ENCODE assay signal across 14 cellular contexts in the genomic region with DNA sequence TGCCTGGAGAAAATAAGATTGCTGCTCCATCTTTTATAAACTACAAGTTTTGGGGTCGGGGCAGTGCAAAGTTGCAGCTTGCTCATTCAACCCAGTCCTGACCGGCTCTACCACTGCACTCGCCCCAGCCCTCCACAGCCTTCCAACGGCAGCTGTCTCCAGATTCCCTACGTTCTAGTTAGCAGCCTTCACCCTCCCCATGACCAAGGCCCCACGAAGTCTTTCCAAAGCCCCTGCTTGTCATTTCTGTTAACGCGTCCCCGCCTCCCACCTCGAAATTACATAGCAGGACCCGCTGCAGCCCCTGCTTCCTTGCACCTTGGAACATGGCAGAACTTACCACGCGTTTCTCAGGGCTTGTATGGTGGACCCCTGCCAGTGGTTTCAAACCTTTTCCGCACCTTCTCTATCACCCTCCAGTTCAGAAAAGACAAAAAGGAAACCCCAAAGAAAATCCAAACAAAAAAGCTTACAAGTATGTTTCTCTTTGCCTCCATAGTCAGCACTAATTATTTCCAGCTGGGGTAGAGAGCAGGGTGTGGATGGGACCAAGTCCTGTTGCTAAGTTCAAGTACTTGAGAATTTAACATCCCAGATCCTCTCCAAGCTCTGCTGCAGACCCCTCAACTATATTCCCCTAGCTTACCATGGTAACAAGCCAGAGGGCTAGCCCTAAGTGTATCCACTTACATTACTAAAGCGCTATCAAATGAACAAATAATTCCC.
DNase-seq lines count a peak whose midpoint lies in the region; ATAC-seq and TF ChIP-seq lines count a peak whose summit lies in the region.
"Had no signal": no experiment of that assay in that cellular context is flagged by ENCODE, and none has a peak within 500 bp of the region (broad histone marks: within the 10 kb centered on the region; RNA-seq: fewer than 3 reads in every experiment).

No MANE protein-coding gene starts in this region.

- H3K27me3 ChIP-seq in HUES48 (ENCODE audit: control insufficient read depth, insufficient read depth, low read length), result no peaks in the 10 kb centered on the region
- H3K27me3 ChIP-seq in vagina, result no peaks in the 10 kb centered on the region
- H3K27me3 ChIP-seq: BE2C had no signal

- H3K27me3 Mint-ChIP-seq in brain (no peaks in the 10 kb centered on the region), nephron progenitor cell (ENCODE audit: low read depth, poor library complexity) (no peaks in the 10 kb centered on the region)
- no peaks in the 10 kb centered on the region for H3K27me3 Mint-ChIP-seq in activated T-cell treated with anti-CD3 and anti-CD28 coated beads, Interleukin-2, amount 50 U/mL, for 4 hours (ENCODE audit: low read depth)

- no peak for TF ChIP-seq POLR2A in vagina (IDR thresholded peaks at IDR 0.05)

- peak overlapping the region; percentile 37 to 94 (median 72) for H3K27ac Mint-ChIP-seq in brain
- peak overlapping the region; percentile 89 for H3K27ac Mint-ChIP-seq in nephron progenitor cell
- H3K27ac Mint-ChIP-seq: immature natural killer cell had no signal

- intact Hi-C loops in vagina (cut with DNase I), result no loop called here

- H3K9me3 ChIP-seq in HUES48 (ENCODE audit: control insufficient read depth, insufficient read depth, low read length) (no peaks in the 10 kb centered on the region), vagina (no peaks in the 10 kb centered on the region)
- H3K9me3 ChIP-seq: BE2C, gastrocnemius medialis had no signal

- H3K9me3 Mint-ChIP-seq in brain, result peaks cover 0 to 4% (median 0%) of the 10 kb centered on the region in 5 experiments
- no peaks in the 10 kb centered on the region for H3K9me3 Mint-ChIP-seq in nephron progenitor cell
- H3K9me3 Mint-ChIP-seq in activated T-cell treated with anti-CD3 and anti-CD28 coated beads, Interleukin-2, amount 50 U/mL, for 4 hours, result no peaks in the 10 kb centered on the region
- H3K9me3 Mint-ChIP-seq: immature natural killer cell had no signal

- DNase-seq in AG10803 (ENCODE audit: low read depth), result peak; percentile 74
- DNase-seq in nephron progenitor cell, result no peak
- no peak for DNase-seq in activated T-cell treated with anti-CD3 and anti-CD28 coated beads, Interleukin-2, amount 50 U/mL, for 4 hours
- DNase-seq in vagina (ENCODE audit: extremely low spot score in 2 of 2), result no peak
- DNase-seq: activated CD8-positive, alpha-beta memory T cell treated with anti-CD3 and anti-CD28 coated beads for 24 hours; activated effector memory CD4-positive, alpha-beta T cell treated with anti-CD3 and anti-CD28 coated beads, Interleukin-2, amount 50 U/mL, for 16 hours; BE2C; effector CD8-positive, alpha-beta T cell; gastrocnemius medialis; immature natural killer cell had no signal

- no peak for ATAC-seq in activated T-cell treated with anti-CD3 and anti-CD28 coated beads, Interleukin-2, amount 50 U/mL, for 4 hours
- ATAC-seq in GM21825 (IDR thresholded peaks at IDR 0.05; ENCODE audit: unreplicated experiment) (no peak), HG02610 (IDR thresholded peaks at IDR 0.05; ENCODE audit: unreplicated experiment) (no peak)
- ATAC-seq: gastrocnemius medialis had no signal

- H3K4me3 ChIP-seq in AG10803 (ENCODE audit: low read length) (no peak overlapping the region), HUES48 (ENCODE audit: low read depth, low read length) (no peak overlapping the region), vagina (no peak overlapping the region)
- H3K4me3 ChIP-seq: gastrocnemius medialis had no signal

- H3K4me3 Mint-ChIP-seq in brain (peak overlapping the region in 3 of 5 experiments; percentile 15 to 70 (median 26)), nephron progenitor cell (peak overlapping the region; percentile 10)
- no peak overlapping the region for H3K4me3 Mint-ChIP-seq in activated T-cell treated with anti-CD3 and anti-CD28 coated beads, Interleukin-2, amount 50 U/mL, for 4 hours
- H3K4me3 Mint-ChIP-seq: immature natural killer cell had no signal

- H3K9ac ChIP-seq in HUES48 (ENCODE audit: low read depth, low read length), result no peak overlapping the region

- H3K4me1 Mint-ChIP-seq in brain (peaks cover 43% of the 10 kb centered on the region), nephron progenitor cell (peaks cover 36% of the 10 kb centered on the region)
- H3K4me1 Mint-ChIP-seq in activated T-cell treated with anti-CD3 and anti-CD28 coated beads, Interleukin-2, amount 50 U/mL, for 4 hours (ENCODE audit: low read depth), result peaks cover 14% of the 10 kb centered on the region

- TF ChIP-seq CTCF in AG10803 (conservative IDR thresholded peaks at IDR 0.05; ENCODE audit: low read length), result no peak
- no peak for TF ChIP-seq CTCF in brain (conservative IDR thresholded peaks at IDR 0.05)
- TF ChIP-seq CTCF in nephron progenitor cell (IDR thresholded peaks at IDR 0.05), result no peak
- no peak for TF ChIP-seq CTCF in vagina (IDR thresholded peaks at IDR 0.05)

- H3K36me3 Mint-ChIP-seq in brain (peaks cover 8% of the 10 kb centered on the region), nephron progenitor cell (ENCODE audit: low read depth) (no peaks in the 10 kb centered on the region)
- no peaks in the 10 kb centered on the region for H3K36me3 Mint-ChIP-seq in activated T-cell treated with anti-CD3 and anti-CD28 coated beads, Interleukin-2, amount 50 U/mL, for 4 hours (ENCODE audit: insufficient read depth)
- H3K36me3 Mint-ChIP-seq: immature natural killer cell had no signal

- peaks cover 21% of the 10 kb centered on the region for H3K4me1 ChIP-seq in HUES48 (ENCODE audit: control insufficient read depth, insufficient read depth, low read length)
- peaks cover 6% of the 10 kb centered on the region for H3K4me1 ChIP-seq in vagina
- H3K4me1 ChIP-seq: BE2C, gastrocnemius medialis had no signal

- H3K36me3 ChIP-seq in HUES48 (ENCODE audit: control insufficient read depth, insufficient read depth, low read length) (peaks cover 19% of the 10 kb centered on the region), vagina (no peaks in the 10 kb centered on the region)
- H3K36me3 ChIP-seq: BE2C, gastrocnemius medialis had no signal

- H3K27ac ChIP-seq in HUES48 (ENCODE audit: low read depth, low read length) (peak overlapping the region; percentile 53), vagina (no peak overlapping the region)
- H3K27ac ChIP-seq: gastrocnemius medialis had no signal
